ENCODE assay signal across 26 cellular contexts in the genomic region with DNA sequence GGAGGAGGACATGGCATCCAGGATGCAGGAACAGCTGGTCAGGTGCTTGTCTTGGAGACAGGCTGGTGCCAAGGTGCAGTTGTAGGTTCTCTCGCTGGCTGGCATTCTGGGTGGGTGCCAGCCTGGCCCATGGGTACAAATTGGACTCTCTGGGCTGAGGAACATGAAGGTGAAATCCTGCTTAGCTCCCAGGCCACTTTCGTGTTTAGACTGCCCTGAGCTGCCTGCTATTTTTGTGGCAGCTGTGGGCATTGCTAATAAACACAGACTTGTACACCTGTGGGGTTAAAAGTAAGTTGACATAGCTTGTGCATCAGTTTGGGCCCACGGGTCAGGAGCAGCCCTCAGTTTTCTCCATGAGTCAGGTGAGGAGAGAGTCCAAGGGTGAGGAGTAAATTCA.
"Had no signal": no experiment of that assay in that cellular context is flagged by ENCODE, and none has a peak within 500 bp of the region (broad histone marks: within the 10 kb centered on the region; RNA-seq: fewer than 3 reads in every experiment).

No MANE protein-coding gene starts in this region.

- H3K4me1 ChIP-seq: stomach, suprapubic skin, testis, thyroid gland, tibial artery, tibial nerve, transverse colon, upper lobe of left lung, upper lobe of right lung, uterus, vagina had no signal

- ATAC-seq: stimulated activated effector memory CD8-positive, alpha-beta T cell treated with anti-CD3 and anti-CD28 coated beads, Interleukin-12 subunit alpha, Interleukin-12 subunit beta, amount 100 ng/mL, for 72 hours; stimulated activated memory B cell treated with anti-CD40 and anti-IgM and Interleukin-4, amounts not matched to agents 10 μg/mL and 1 μg/mL and 100 μg/mL, for 72 hours; stimulated activated naive B cell treated with anti-CD40 and anti-IgM and Interleukin-4, amounts not matched to agents 10 μg/mL and 1 μg/mL and 100 μg/mL, for 72 hours; stimulated activated naive CD8-positive, alpha-beta T cell treated with anti-CD3 and anti-CD28 coated beads, Interleukin-15, amount 100 ng/mL, for 72 hours; stimulated activated naive CD8-positive, alpha-beta T cell treated with anti-CD3 and anti-CD28 coated beads, Interleukin-15, Interleukin-2, amounts not matched to agents 100 U/mL and 50 U/mL, for 24 hours; upper lobe of right lung had no signal

- H3K27me3 ChIP-seq: testis, thyroid gland, tibial artery, tibial nerve, transverse colon, upper lobe of left lung, upper lobe of right lung, uterus, vagina had no signal

- H3K9me3 ChIP-seq: testis, thoracic aorta, thyroid gland, transverse colon, upper lobe of left lung, upper lobe of right lung, uterus, vagina had no signal

- H3K4me3 ChIP-seq: stomach, suprapubic skin, testis, thoracic aorta, thyroid gland, tibial artery, tibial nerve, transverse colon, upper lobe of left lung, upper lobe of right lung, uterus, vagina had no signal

- H3K36me3 ChIP-seq: stomach, suprapubic skin, thoracic aorta, thyroid gland, tibial artery, tibial nerve, transverse colon, upper lobe of left lung, upper lobe of right lung, uterus, vagina had no signal

- DNase-seq: stimulated activated CD4-positive, alpha-beta T cell treated with anti-CD3 and anti-CD28 coated beads, Interleukin-2, amount 100 ng/mL, for 48 hours; stimulated activated CD4-positive, alpha-beta T cell treated with anti-CD3 and anti-CD28 coated beads, Interleukin-4, amount 100 ng/mL, for 1 hour; stimulated activated CD4-positive, alpha-beta T cell treated with anti-CD3 and anti-CD28 coated beads, Interleukin-4, amount 100 ng/mL, for 24 hours; stimulated activated CD4-positive, alpha-beta T cell treated with anti-CD3 and anti-CD28 coated beads, Interleukin-4, amount 100 ng/mL, for 4 hours; stimulated activated CD8-positive, alpha-beta memory T cell treated with anti-CD3 and anti-CD28 coated beads, Interleukin-4, amount 100 ng/mL, for 48 hours; stimulated activated naive B cell treated with anti-CD40 and anti-IgM and Interleukin-4, amounts not matched to agents 10 μg/mL and 1 μg/mL and 100 μg/mL, for 72 hours; stimulated activated naive CD4-positive, alpha-beta T cell; stimulated activated naive CD4-positive, alpha-beta T cell treated with Interleukin-2 at 50 U/mL for 16 hours; stimulated activated naive CD8-positive, alpha-beta T cell treated with anti-CD3 and anti-CD28 coated beads, Interleukin-15, amount 100 ng/mL, for 72 hours; stimulated activated naive CD8-positive, alpha-beta T cell treated with anti-CD3 and anti-CD28 coated beads, Interleukin-15, Interleukin-2, amounts not matched to agents 100 U/mL and 50 U/mL, for 24 hours; substantia nigra; testis; thyroid gland; tibial artery; transverse colon; trophoblast cell; upper lobe of left lung; upper lobe of right lung; uterus had no signal

- H3K27ac ChIP-seq: stomach, suprapubic skin, testis, thoracic aorta, thyroid gland, tibial artery, tibial nerve, transverse colon, upper lobe of left lung, upper lobe of right lung, uterus, vagina had no signal
